Comparison of ENCODE assay signal across 8 cellular contexts in genomic region chr12:123602651-123603195, GRCh38. TPM values are rescaled to one million over a fixed set of nuclear protein-coding genes. Genes with fewer than 3 reads are reported as not detected.
DNase-seq lines count a peak whose midpoint lies in the region; ATAC-seq lines count a peak whose summit lies in the region.

No MANE protein-coding gene starts in this region.

- peak overlapping the region; percentile 96 for H3K27ac ChIP-seq in BLaER1

- H3K9me3 ChIP-seq in BLaER1 (no peaks in the 10 kb centered on the region), iPS-15b (ENCODE audit: control insufficient read depth, insufficient read depth, low read length) (no peaks in the 10 kb centered on the region)

- H3K4me3 Mint-ChIP-seq in activated T-helper 17 cell treated with anti-CD3 and anti-CD28 coated beads, Interleukin-2, amount 50 U/mL, for 72 hours: peak overlapping the region; percentile 89
- H3K4me3 Mint-ChIP-seq in stimulated activated naive CD8-positive, alpha-beta T cell treated with anti-CD3 and anti-CD28 coated beads, Interleukin-15, amount 100 ng/mL, for 72 hours: peak overlapping the region; percentile 91 to 98

- intact Hi-C loops in sciatic nerve (cut with DNase I): no loop called here

- H3K4me1 Mint-ChIP-seq in activated T-helper 17 cell treated with anti-CD3 and anti-CD28 coated beads, Interleukin-2, amount 50 U/mL, for 72 hours: peaks cover 24% of the 10 kb centered on the region
- peaks cover 38% of the 10 kb centered on the region for H3K4me1 Mint-ChIP-seq in stimulated activated naive CD8-positive, alpha-beta T cell treated with anti-CD3 and anti-CD28 coated beads, Interleukin-15, amount 100 ng/mL, for 72 hours

- peaks cover 68% of the 10 kb centered on the region for H3K36me3 Mint-ChIP-seq in activated T-helper 17 cell treated with anti-CD3 and anti-CD28 coated beads, Interleukin-2, amount 50 U/mL, for 72 hours (ENCODE audit: low read depth)

- peak overlapping the region; percentile 98 for H3K9ac ChIP-seq in BLaER1
- H3K9ac ChIP-seq in iPS-15b (ENCODE audit: low read depth, low read length): peak overlapping the region; percentile 92

- no peaks in the 10 kb centered on the region for H3K27me3 Mint-ChIP-seq in activated T-helper 17 cell treated with anti-CD3 and anti-CD28 coated beads, Interleukin-2, amount 50 U/mL, for 72 hours
- no peaks in the 10 kb centered on the region for H3K27me3 Mint-ChIP-seq in stimulated activated naive CD8-positive, alpha-beta T cell treated with anti-CD3 and anti-CD28 coated beads, Interleukin-15, amount 100 ng/mL, for 72 hours

- H3K27ac Mint-ChIP-seq in activated T-helper 17 cell treated with anti-CD3 and anti-CD28 coated beads, Interleukin-2, amount 50 U/mL, for 72 hours: peak overlapping the region; percentile 77
- peak overlapping the region; percentile 89 to 98 for H3K27ac Mint-ChIP-seq in stimulated activated naive CD8-positive, alpha-beta T cell treated with anti-CD3 and anti-CD28 coated beads, Interleukin-15, amount 100 ng/mL, for 72 hours

- peaks cover 64% of the 10 kb centered on the region for H3K36me3 ChIP-seq in BLaER1
- peaks cover 27% of the 10 kb centered on the region for H3K36me3 ChIP-seq in iPS-15b (ENCODE audit: control insufficient read depth, insufficient read depth, low read length)

- no peaks in the 10 kb centered on the region for H3K9me3 Mint-ChIP-seq in activated T-helper 17 cell treated with anti-CD3 and anti-CD28 coated beads, Interleukin-2, amount 50 U/mL, for 72 hours
- no peaks in the 10 kb centered on the region for H3K9me3 Mint-ChIP-seq in stimulated activated naive CD8-positive, alpha-beta T cell treated with anti-CD3 and anti-CD28 coated beads, Interleukin-15, amount 100 ng/mL, for 72 hours

- peaks cover 49% of the 10 kb centered on the region for H4K20me1 ChIP-seq in BLaER1

- H3K4me1 ChIP-seq in BLaER1 (peaks cover 29% of the 10 kb centered on the region), iPS-15b (ENCODE audit: control insufficient read depth, insufficient read depth, low read length) (no peaks in the 10 kb centered on the region)

- no peak for DNase-seq in stimulated activated naive CD8-positive, alpha-beta T cell treated with anti-CD3 and anti-CD28 coated beads, Interleukin-15, amount 100 ng/mL, for 72 hours
- DNase-seq in NCI-H1930 (lab: John Stamatoyannopoulos, UW): no peak
- no peak for DNase-seq in sciatic nerve (ENCODE audit: low spot score)

- H3K27me3 ChIP-seq in BLaER1 (no peaks in the 10 kb centered on the region), iPS-15b (ENCODE audit: control insufficient read depth, insufficient read depth, low read length) (no peaks in the 10 kb centered on the region)

- ATAC-seq in HG03196 (IDR thresholded peaks at IDR 0.05; ENCODE audit: unreplicated experiment) (peak; percentile 14), HG02852 (IDR thresholded peaks at IDR 0.05; ENCODE audit: unreplicated experiment) (no peak), sciatic nerve (no peak)
- ATAC-seq in activated T-helper 17 cell treated with anti-CD3 and anti-CD28 coated beads, Interleukin-2, amount 50 U/mL, for 72 hours (replicated peaks): no peak
- no peak for ATAC-seq in stimulated activated naive CD8-positive, alpha-beta T cell treated with anti-CD3 and anti-CD28 coated beads, Interleukin-15, amount 100 ng/mL, for 72 hours

- H3K4me2 ChIP-seq in BLaER1: peak overlapping the region; percentile 94

- H3K4me3 ChIP-seq in BLaER1 (peak overlapping the region; percentile 100), iPS-15b (ENCODE audit: low read depth, low read length) (peak overlapping the region; percentile 99)

RNA-seq across cellular contexts. Expression of gene DDX55, which starts 0.8 kb away (rescaled TPM):
- 10 to 100 TPM; 28.8 to 51.6 TPM for total RNA-seq in activated T-helper 17 cell treated with anti-CD3 and anti-CD28 coated beads, Interleukin-2, amount 50 U/mL, for 72 hours
- total RNA-seq in sciatic nerve: 22.6 TPM

RNA-seq across cellular contexts. Expression of gene TMED2, which starts 18.4 kb away (rescaled TPM):
- 100 to 1,000 TPM; 107 to 177 TPM for total RNA-seq in activated T-helper 17 cell treated with anti-CD3 and anti-CD28 coated beads, Interleukin-2, amount 50 U/mL, for 72 hours
- 127 TPM for total RNA-seq in sciatic nerve

RNA-seq across cellular contexts. Expression of gene EIF2B1, which starts 30.8 kb away (rescaled TPM):
- 10 to 100 TPM; 51.6 to 91.4 TPM for total RNA-seq in activated T-helper 17 cell treated with anti-CD3 and anti-CD28 coated beads, Interleukin-2, amount 50 U/mL, for 72 hours
- 37.1 TPM for total RNA-seq in sciatic nerve

RNA-seq across cellular contexts. Expression of gene GTF2H3, which starts 30.9 kb away (rescaled TPM):
- total RNA-seq in activated T-helper 17 cell treated with anti-CD3 and anti-CD28 coated beads, Interleukin-2, amount 50 U/mL, for 72 hours: 10 to 100 TPM; 38.3 to 67.4 TPM
- 20.4 TPM for total RNA-seq in sciatic nerve
